Comparison of ENCODE assay signal across 25 cellular contexts in the genomic region with DNA sequence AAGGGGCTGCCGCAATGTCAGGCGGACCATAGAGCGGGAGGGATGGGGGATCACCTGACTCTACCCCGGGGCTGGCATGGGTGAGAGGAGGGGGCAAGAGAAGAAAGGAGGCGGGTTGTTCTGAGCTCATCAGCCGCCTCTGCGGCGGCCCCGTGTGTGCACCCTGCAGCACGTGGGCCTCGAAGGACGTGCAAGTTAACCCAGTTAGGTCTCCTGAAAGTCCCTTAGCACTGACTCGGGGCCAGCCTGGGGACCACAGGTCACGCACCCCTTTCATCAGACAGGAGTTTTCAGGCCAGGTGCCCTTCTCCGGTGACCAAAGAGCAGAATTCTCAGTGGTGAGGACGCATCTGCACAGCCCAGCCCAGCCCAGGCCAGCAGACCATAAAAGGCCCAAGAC. TPM values are rescaled to one million over a fixed set of nuclear protein-coding genes. Genes with fewer than 3 reads are reported as not detected.
DNase-seq lines count a peak whose midpoint lies in the region; ATAC-seq and TF ChIP-seq lines count a peak whose summit lies in the region.
"Had no signal": no experiment of that assay in that cellular context is flagged by ENCODE, and none has a peak within 500 bp of the region (broad histone marks: within the 10 kb centered on the region; RNA-seq: fewer than 3 reads in every experiment).

No MANE protein-coding gene starts in this region.

- DNase-seq in activated naive CD8-positive, alpha-beta T cell treated with anti-CD3 and anti-CD28 coated beads, Interleukin-2, amount 50 U/mL, for 24 hours, result no peak
- no peak for DNase-seq in activated naive CD8-positive, alpha-beta T cell treated with anti-CD3 and anti-CD28 coated beads for 36 hours
- DNase-seq in islet precursor cell (peak; percentile 12), EL (no peak), CD14-positive monocyte (ENCODE audit: low spot score) (no peak)
- DNase-seq in stimulated activated CD4-positive, alpha-beta T cell treated with anti-CD3 and anti-CD28 coated beads, Interleukin-1b, Interleukin-23, amount 100 ng/mL, for 48 hours, result no peak
- DNase-seq: 8988T; CD4-positive, alpha-beta T cell; GM23248; H9; IMR-90; KG1; MG63; NCI-H2029; NCI-H446; NCI-H526; NCI-H82; PC-9; SJCRH30 had no signal

- no peaks in the 10 kb centered on the region for H3K9me3 Mint-ChIP-seq in activated naive CD8-positive, alpha-beta T cell treated with anti-CD3 and anti-CD28 coated beads, Interleukin-2, amount 50 U/mL, for 24 hours
- H3K9me3 Mint-ChIP-seq in activated naive CD8-positive, alpha-beta T cell treated with anti-CD3 and anti-CD28 coated beads for 36 hours, result no peaks in the 10 kb centered on the region
- H3K9me3 Mint-ChIP-seq in CD14-positive monocyte, result peaks cover 3 to 24% (median 9%) of the 10 kb centered on the region in 7 donors

- peak; percentile 25 for ATAC-seq in activated naive CD8-positive, alpha-beta T cell treated with anti-CD3 and anti-CD28 coated beads, Interleukin-2, amount 50 U/mL, for 24 hours
- ATAC-seq in GM19395 (IDR thresholded peaks at IDR 0.05; ENCODE audit: unreplicated experiment) (peak; percentile 45), HG02938 (IDR thresholded peaks at IDR 0.05; ENCODE audit: unreplicated experiment) (peak; percentile 53)
- ATAC-seq: Right ventricle myocardium inferior, SK-N-SH treated with all-trans-retinoic acid at 6 μM for 48 hours had no signal

- H3K27ac Mint-ChIP-seq in activated naive CD8-positive, alpha-beta T cell treated with anti-CD3 and anti-CD28 coated beads, Interleukin-2, amount 50 U/mL, for 24 hours, result no peak overlapping the region
- H3K27ac Mint-ChIP-seq in activated naive CD8-positive, alpha-beta T cell treated with anti-CD3 and anti-CD28 coated beads for 36 hours, result no peak overlapping the region
- H3K27ac Mint-ChIP-seq in CD14-positive monocyte, result no peak overlapping the region
- H3K27ac Mint-ChIP-seq: CD4-positive, alpha-beta T cell; H9 had no signal

- no peak overlapping the region for H3K4me3 Mint-ChIP-seq in activated naive CD8-positive, alpha-beta T cell treated with anti-CD3 and anti-CD28 coated beads, Interleukin-2, amount 50 U/mL, for 24 hours
- no peak overlapping the region for H3K4me3 Mint-ChIP-seq in activated naive CD8-positive, alpha-beta T cell treated with anti-CD3 and anti-CD28 coated beads for 36 hours
- H3K4me3 Mint-ChIP-seq in CD14-positive monocyte, result peak overlapping the region in 1 of 2 donors; percentile 57
- H3K4me3 Mint-ChIP-seq: CD4-positive, alpha-beta T cell; H9 had no signal

- TF ChIP-seq CTCF in CD14-positive monocyte (IDR thresholded peaks at IDR 0.05), result no peak

- intact Hi-C loops in CD14-positive monocyte (cut with micrococcal nuclease), result no loop called here

- peaks cover 16% of the 10 kb centered on the region for H3K27me3 Mint-ChIP-seq in activated naive CD8-positive, alpha-beta T cell treated with anti-CD3 and anti-CD28 coated beads, Interleukin-2, amount 50 U/mL, for 24 hours
- peaks cover 30% of the 10 kb centered on the region for H3K27me3 Mint-ChIP-seq in activated naive CD8-positive, alpha-beta T cell treated with anti-CD3 and anti-CD28 coated beads for 36 hours
- H3K27me3 Mint-ChIP-seq in CD14-positive monocyte (ENCODE audit: low read depth in 3 of 3), result peaks cover 10 to 15% (median 11%) of the 10 kb centered on the region in 3 donors

- H3K4me1 Mint-ChIP-seq in activated naive CD8-positive, alpha-beta T cell treated with anti-CD3 and anti-CD28 coated beads, Interleukin-2, amount 50 U/mL, for 24 hours, result no peaks in the 10 kb centered on the region
- H3K4me1 Mint-ChIP-seq in activated naive CD8-positive, alpha-beta T cell treated with anti-CD3 and anti-CD28 coated beads for 36 hours, result no peaks in the 10 kb centered on the region
- H3K4me1 Mint-ChIP-seq in CD14-positive monocyte, result no peaks in the 10 kb centered on the region
- H3K4me1 Mint-ChIP-seq: H9 had no signal

- H3K36me3 Mint-ChIP-seq in activated naive CD8-positive, alpha-beta T cell treated with anti-CD3 and anti-CD28 coated beads, Interleukin-2, amount 50 U/mL, for 24 hours (ENCODE audit: low read depth), result no peaks in the 10 kb centered on the region
- no peaks in the 10 kb centered on the region for H3K36me3 Mint-ChIP-seq in activated naive CD8-positive, alpha-beta T cell treated with anti-CD3 and anti-CD28 coated beads for 36 hours
- no peaks in the 10 kb centered on the region for H3K36me3 Mint-ChIP-seq in CD14-positive monocyte

RNA-seq across cellular contexts. Expression of a gene that starts 58.0 kb away (rescaled TPM):
- total RNA-seq in activated naive CD8-positive, alpha-beta T cell treated with anti-CD3 and anti-CD28 coated beads for 36 hours, result not detected
- polyA plus RNA-seq in CD14-positive monocyte, result not detected
- total RNA-seq: G401, GM23248, IMR-90, PC-9 had no signal
- polyA plus RNA-seq: BJ, GM23248, IMR-90 had no signal
